Comparison of ENCODE assay signal across 18 cellular contexts in genomic region chr4:38223306-38223705, GRCh38.
DNase-seq lines count a peak whose midpoint lies in the region; ATAC-seq and TF ChIP-seq lines count a peak whose summit lies in the region.
"Had no signal": no experiment of that assay in that cellular context is flagged by ENCODE, and none has a peak within 500 bp of the region (broad histone marks: within the 10 kb centered on the region; RNA-seq: fewer than 3 reads in every experiment).

No MANE protein-coding gene starts in this region.

- H3K27me3 ChIP-seq in right atrium auricular region (no peaks in the 10 kb centered on the region), osteoblast (ENCODE audit: insufficient read depth, low read length) (no peaks in the 10 kb centered on the region), vagina (no peaks in the 10 kb centered on the region)
- H3K27me3 ChIP-seq: BLaER1 treated with 17β-estradiol and CSF1 and Interleukin-3, amounts not matched to agents 10 nM and 100 nM; SJCRH30 had no signal

- DNase-seq in Right ventricle myocardium superior: no peak
- no peak for DNase-seq in right atrium auricular region (ENCODE audit: low spot score)
- peak; percentile 21 for DNase-seq in fibroblast of gingiva (ENCODE audit: low read depth)
- peak; percentile 36 for DNase-seq in osteoblast (ENCODE audit: insufficient read length, low spot score, missing footprints)
- no peak for DNase-seq in vagina (ENCODE audit: extremely low spot score in 2 of 2)
- DNase-seq in activated T-cell treated with anti-CD3 and anti-CD28 coated beads, Interleukin-2, amount 50 U/mL, for 1 hour: no peak
- DNase-seq in activated T-cell treated with anti-CD3 and anti-CD28 coated beads for 4 hours: no peak
- DNase-seq: activated effector memory CD4-positive, alpha-beta T cell treated with Interleukin-2 at 50 U/mL for 16 hours; KG1; NCI-H1092 treated with DMSO at 0.1 percent for 48 hours; NCI-H526 treated with DMSO at 0.1 percent for 48 hours; SJCRH30; stimulated activated CD4-positive, alpha-beta T cell treated with anti-CD3 and anti-CD28 coated beads, Interleukin-4, amount 100 ng/mL, for 1 hour; T-helper 9 cell had no signal

- H3K36me3 ChIP-seq in right atrium auricular region: no peaks in the 10 kb centered on the region
- no peaks in the 10 kb centered on the region for H3K36me3 ChIP-seq in osteoblast (ENCODE audit: insufficient read depth, low read length)
- no peaks in the 10 kb centered on the region for H3K36me3 ChIP-seq in vagina
- H3K36me3 ChIP-seq: BLaER1 treated with 17β-estradiol and CSF1 and Interleukin-3, amounts not matched to agents 10 nM and 100 nM; SJCRH30 had no signal

- peak; percentile 69 for ATAC-seq in Right ventricle myocardium superior (ENCODE audit: poor library complexity)
- ATAC-seq in HG03097 (IDR thresholded peaks at IDR 0.05; ENCODE audit: low FRiP score, unreplicated experiment): no peak
- ATAC-seq: HCT116 had no signal

- no peak overlapping the region for H2AFZ ChIP-seq in osteoblast (ENCODE audit: low read length)

- H3K9me3 ChIP-seq in right atrium auricular region (no peaks in the 10 kb centered on the region), osteoblast (ENCODE audit: low read depth, low read length) (no peaks in the 10 kb centered on the region), vagina (no peaks in the 10 kb centered on the region)
- H3K9me3 ChIP-seq: BLaER1 treated with 17β-estradiol and CSF1 and Interleukin-3, amounts not matched to agents 10 nM and 100 nM; SJCRH30 had no signal

- peaks cover 0 to 6% of the 10 kb centered on the region in 2 donors for H3K4me1 ChIP-seq in right atrium auricular region
- peaks cover 8% of the 10 kb centered on the region for H3K4me1 ChIP-seq in osteoblast (ENCODE audit: insufficient read depth, low read length)
- H3K4me1 ChIP-seq in vagina: peaks cover 21% of the 10 kb centered on the region
- H3K4me1 ChIP-seq: SJCRH30 had no signal

- TF ChIP-seq CTCF in right atrium auricular region (IDR thresholded peaks at IDR 0.05) (no peak), osteoblast (IDR thresholded peaks at IDR 0.05; ENCODE audit: extremely low read depth, low read depth, low read length) (no peak), vagina (IDR thresholded peaks at IDR 0.05) (no peak)

- no peak overlapping the region for H3K4me3 ChIP-seq in right atrium auricular region
- no peak overlapping the region for H3K4me3 ChIP-seq in osteoblast (ENCODE audit: insufficient read depth, low read length)
- no peak overlapping the region for H3K4me3 ChIP-seq in vagina
- H3K4me3 ChIP-seq: BLaER1 treated with 17β-estradiol and CSF1 and Interleukin-3, amounts not matched to agents 10 nM and 100 nM; SJCRH30; skin epidermis had no signal

- H3K79me2 ChIP-seq in osteoblast (ENCODE audit: insufficient read depth, low read length): no peaks in the 10 kb centered on the region

- H4K20me1 ChIP-seq in osteoblast (ENCODE audit: insufficient read depth, low read length): no peaks in the 10 kb centered on the region
- H4K20me1 ChIP-seq: BLaER1 treated with 17β-estradiol and CSF1 and Interleukin-3, amounts not matched to agents 10 nM and 100 nM had no signal

- no peak for TF ChIP-seq POLR2A in vagina (IDR thresholded peaks at IDR 0.05)

- H3K27ac ChIP-seq in right atrium auricular region (no peak overlapping the region), osteoblast (ENCODE audit: low read depth, low read length) (no peak overlapping the region), vagina (peak overlapping the region; percentile 31)
- H3K27ac ChIP-seq: SJCRH30 had no signal

- no peak overlapping the region for H3K4me2 ChIP-seq in osteoblast (ENCODE audit: insufficient read depth, low read length)

- intact Hi-C loops in Right ventricle myocardium superior (cut with DNase I) (no loop called here), vagina (cut with DNase I) (no loop called here)

Comparison
In these comparisons a context has a peak if more than half of its experiments do, and no peak if none do; other contexts are left out.
1. DNase-seq: peak in fibroblast of gingiva (single experiment) and osteoblast (single experiment); none in Right ventricle myocardium superior (single experiment), right atrium auricular region (single experiment), vagina (0 of 2), activated T-cell treated with anti-CD3 and anti-CD28 coated beads, Interleukin-2, amount 50 U/mL, for 1 hour (single experiment) and activated T-cell treated with anti-CD3 and anti-CD28 coated beads for 4 hours (single experiment).